In the genomic region with DNA sequence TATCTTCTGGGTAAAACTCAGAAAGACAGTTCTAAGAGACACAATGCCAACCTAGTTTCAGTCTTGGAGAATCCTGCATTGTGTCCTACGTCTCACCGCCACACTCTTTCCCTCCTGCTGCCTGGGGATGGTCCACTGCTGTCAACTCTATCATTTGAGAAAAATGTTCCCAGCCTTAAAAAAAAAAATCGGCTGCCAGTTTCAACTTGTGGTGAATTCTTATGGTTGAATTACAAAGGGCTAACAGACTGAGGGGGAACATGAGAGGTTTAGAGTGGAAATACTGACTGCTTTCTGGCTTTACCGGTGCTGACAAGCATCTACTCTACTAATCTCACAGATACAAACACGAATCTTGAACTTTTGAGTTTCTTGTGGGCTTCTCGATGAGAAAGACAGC, we compare ENCODE assay signal across 14 cellular contexts.
DNase-seq lines count a peak whose midpoint lies in the region; ATAC-seq and TF ChIP-seq lines count a peak whose summit lies in the region.
"Had no signal": no experiment of that assay in that cellular context is flagged by ENCODE, and none has a peak within 500 bp of the region (broad histone marks: within the 10 kb centered on the region; RNA-seq: fewer than 3 reads in every experiment).

No MANE protein-coding gene starts in this region.

- H3K27ac ChIP-seq in heart right ventricle, result peak overlapping the region in 7 of 10 donors; percentile 46 to 79 (median 64)
- H3K27ac ChIP-seq in smooth muscle cell (ENCODE audit: low read depth), result peak overlapping the region; percentile 72
- H3K27ac ChIP-seq in stomach, result no peak overlapping the region
- no peak overlapping the region for H3K27ac ChIP-seq in brain microvascular endothelial cell
- H3K27ac ChIP-seq: thoracic aorta had no signal

- H3K4me2 ChIP-seq in smooth muscle cell, result peak overlapping the region; percentile 74

- no peak for TF ChIP-seq EP300 in stomach (IDR thresholded peaks at IDR 0.05)

- TF ChIP-seq POLR2A in stomach (IDR thresholded peaks at IDR 0.05), result no peak

- in situ Hi-C loops in brain microvascular endothelial cell (cut with HindIII; ENCODE audit: low pct_ligation_motif_present, low sequenced_read_pairs), result no loop called here

- H3K27ac Mint-ChIP-seq in activated T-helper 17 cell treated with anti-CD3 and anti-CD28 coated beads, Interleukin-2, amount 50 U/mL, for 72 hours, result peak overlapping the region; percentile 97
- H3K27ac Mint-ChIP-seq: IgD-negative memory B cell had no signal

- peaks cover 4% of the 10 kb centered on the region for H3K27me3 Mint-ChIP-seq in activated T-helper 17 cell treated with anti-CD3 and anti-CD28 coated beads, Interleukin-2, amount 50 U/mL, for 72 hours

- peaks cover 54% of the 10 kb centered on the region for H3K4me1 Mint-ChIP-seq in activated T-helper 17 cell treated with anti-CD3 and anti-CD28 coated beads, Interleukin-2, amount 50 U/mL, for 72 hours

- no peak overlapping the region for H3K4me3 ChIP-seq in heart right ventricle
- no peak overlapping the region for H3K4me3 ChIP-seq in smooth muscle cell
- H3K4me3 ChIP-seq in stomach, result no peak overlapping the region
- no peak overlapping the region for H3K4me3 ChIP-seq in brain microvascular endothelial cell (ENCODE audit: low read depth, low read length)
- H3K4me3 ChIP-seq: thoracic aorta had no signal

- no peaks in the 10 kb centered on the region for H3K79me2 ChIP-seq in smooth muscle cell (ENCODE audit: low read depth)

- H3K4me1 ChIP-seq in heart right ventricle, result peaks cover 0 to 59% (median 16%) of the 10 kb centered on the region in 9 donors
- H3K4me1 ChIP-seq in smooth muscle cell (ENCODE audit: low read depth), result peaks cover 10% of the 10 kb centered on the region
- peaks cover 0 to 8% (median 4%) of the 10 kb centered on the region in 4 donors for H3K4me1 ChIP-seq in stomach

- H2AFZ ChIP-seq in smooth muscle cell (ENCODE audit: low read depth), result no peak overlapping the region

- H3K36me3 Mint-ChIP-seq in activated T-helper 17 cell treated with anti-CD3 and anti-CD28 coated beads, Interleukin-2, amount 50 U/mL, for 72 hours (ENCODE audit: low read depth), result peaks cover 4% of the 10 kb centered on the region

- H3K9me3 ChIP-seq in heart right ventricle (no peaks in the 10 kb centered on the region), smooth muscle cell (replicated peaks; ENCODE audit: low read depth) (no peaks in the 10 kb centered on the region), stomach (no peaks in the 10 kb centered on the region)
- H3K9me3 ChIP-seq: BE2C, thoracic aorta had no signal

- 65% methylated on average over 6 of the region's 6 CpGs for WGBS in heart right ventricle, 2 donors
- 30% methylated on average over 6 of the region's 6 CpGs for WGBS in smooth muscle cell (ENCODE audit: low lambda C conversion rate)
- 71 to 79% (median 76%) methylated on average over 6 of the region's 6 CpGs for whole genome bisulfite sequencing in stomach, 5 donors

- peaks cover 5% of the 10 kb centered on the region for H3K9me3 Mint-ChIP-seq in activated T-helper 17 cell treated with anti-CD3 and anti-CD28 coated beads, Interleukin-2, amount 50 U/mL, for 72 hours

- peaks cover 7% of the 10 kb centered on the region for H3F3A ChIP-seq in smooth muscle cell (ENCODE audit: low read depth)

- peak overlapping the region; percentile 84 for H3K4me3 Mint-ChIP-seq in activated T-helper 17 cell treated with anti-CD3 and anti-CD28 coated beads, Interleukin-2, amount 50 U/mL, for 72 hours
- H3K4me3 Mint-ChIP-seq: IgD-negative memory B cell had no signal

- no peaks in the 10 kb centered on the region for H3K36me3 ChIP-seq in heart right ventricle
- H3K36me3 ChIP-seq in smooth muscle cell (ENCODE audit: low read depth), result no peaks in the 10 kb centered on the region
- H3K36me3 ChIP-seq in stomach, result no peaks in the 10 kb centered on the region
- H3K36me3 ChIP-seq in brain microvascular endothelial cell (replicated peaks), result no peaks in the 10 kb centered on the region
- H3K36me3 ChIP-seq: BE2C, thoracic aorta had no signal

- no peaks in the 10 kb centered on the region for H4K20me1 ChIP-seq in smooth muscle cell (ENCODE audit: low read depth)

- H3K27me3 ChIP-seq in heart right ventricle (no peaks in the 10 kb centered on the region), smooth muscle cell (ENCODE audit: low read depth) (no peaks in the 10 kb centered on the region), stomach (no peaks in the 10 kb centered on the region), brain microvascular endothelial cell (replicated peaks) (no peaks in the 10 kb centered on the region)
- H3K27me3 ChIP-seq: BE2C had no signal

- TF ChIP-seq CTCF in heart right ventricle (IDR thresholded peaks at IDR 0.05), result no peak
- TF ChIP-seq CTCF in smooth muscle cell (IDR thresholded peaks at IDR 0.05; ENCODE audit: borderline replicate concordance, insufficient read depth, poor library complexity, severe bottlenecking), result no peak
- TF ChIP-seq CTCF in stomach (IDR thresholded peaks at IDR 0.05), result no peak
- TF ChIP-seq CTCF in brain microvascular endothelial cell (IDR thresholded peaks at IDR 0.05; ENCODE audit: low read depth, low read length, missing control alignments), result no peak

- ATAC-seq in heart right ventricle (no peak), Right ventricle myocardium superior (ENCODE audit: poor library complexity) (no peak), HG02610 (IDR thresholded peaks at IDR 0.05; ENCODE audit: unreplicated experiment) (peak; percentile 5)
- ATAC-seq in activated T-helper 17 cell treated with anti-CD3 and anti-CD28 coated beads, Interleukin-2, amount 50 U/mL, for 72 hours (replicated peaks), result peak; percentile 33

- H3K9ac ChIP-seq in smooth muscle cell (ENCODE audit: low read depth), result no peak overlapping the region

- intact Hi-C loops in heart right ventricle (cut with DNase I), result no loop called here
- intact Hi-C loops in Right ventricle myocardium superior (cut with DNase I), result no loop called here
- intact Hi-C loops in stomach (cut with DNase I; ENCODE audit: low total_unique reads), result no loop called here

- DNase-seq in heart right ventricle (no peak), Right ventricle myocardium superior (no peak), smooth muscle cell (lab: John Stamatoyannopoulos, UW; ENCODE audit: unreplicated experiment) (no peak), stomach (no peak), NCI-H510A treated with DMSO at 0.1 percent for 48 hours (lab: John Stamatoyannopoulos, UW) (no peak), brain microvascular endothelial cell (no peak)
- DNase-seq: activated effector memory CD4-positive, alpha-beta T cell treated with Interleukin-2 at 50 U/mL for 16 hours; BE2C; NCI-H1417 treated with DMSO at 0.1 percent for 48 hours; SHP77 treated with DMSO at 0.1 percent for 48 hours had no signal

Comparison
In these comparisons a context has a peak if more than half of its experiments do, and no peak if none do; other contexts are left out.
1. ATAC-seq: peak in HG02610 (single experiment) and activated T-helper 17 cell treated with anti-CD3 and anti-CD28 coated beads, Interleukin-2, amount 50 U/mL, for 72 hours (single experiment); none in heart right ventricle (0 of 8) and Right ventricle myocardium superior (single experiment).
2. H3K27ac ChIP-seq: peak in heart right ventricle (7 of 10) and smooth muscle cell (single experiment); none in stomach (0 of 5) and brain microvascular endothelial cell (single experiment).